In the genomic region with DNA sequence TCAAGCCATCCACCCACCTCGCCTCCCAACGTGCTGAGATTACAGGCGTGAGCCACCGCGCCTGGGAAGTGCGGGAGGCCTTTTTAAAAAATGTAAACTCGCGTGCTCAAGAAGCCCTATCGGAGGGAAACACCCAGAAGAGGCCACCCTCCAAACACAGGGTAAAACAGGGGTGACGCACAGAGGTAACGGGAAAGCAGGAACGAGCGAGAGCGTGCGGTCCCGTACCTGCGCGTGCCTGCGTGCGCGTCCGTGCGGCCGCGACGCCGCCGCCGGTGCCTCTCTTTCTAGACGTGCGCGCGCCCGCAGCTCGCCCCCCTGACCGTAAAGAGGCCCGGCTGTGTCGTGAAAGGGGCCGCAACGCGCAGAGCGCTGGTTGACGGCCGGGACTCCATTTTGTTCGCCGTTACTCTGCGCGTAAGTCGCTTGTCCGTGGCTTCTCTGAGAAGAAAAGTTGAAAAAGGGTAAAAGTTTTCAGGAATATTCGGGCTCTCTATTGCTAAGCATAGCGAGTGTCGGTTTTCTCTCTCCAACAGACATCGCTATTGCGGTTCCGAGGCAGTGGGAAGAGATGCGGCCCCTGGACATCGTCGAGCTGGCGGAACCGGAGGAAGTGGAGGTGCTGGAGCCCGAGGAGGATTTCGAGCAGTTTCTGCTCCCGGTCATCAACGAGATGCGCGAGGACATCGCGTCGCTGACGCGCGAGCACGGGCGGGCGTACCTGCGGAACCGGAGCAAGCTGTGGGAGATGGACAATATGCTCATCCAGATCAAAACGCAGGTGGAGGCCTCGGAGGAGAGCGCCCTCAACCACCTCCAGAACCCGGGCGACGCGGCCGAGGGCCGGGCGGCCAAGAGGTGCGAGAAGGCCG, we compare ENCODE assay signal across 8 cellular contexts. TPM values are rescaled to one million over a fixed set of nuclear protein-coding genes. Genes with fewer than 3 reads are reported as not detected.
DNase-seq lines count a peak whose midpoint lies in the region; ATAC-seq and TF ChIP-seq lines count a peak whose summit lies in the region.

A gene (plus strand): TSS at position 394 of the 872 bp plus-strand sequence. CDS start 178 bp downstream, at position 572.

- peaks cover 16% of the 10 kb centered on the region for H3K4me1 Mint-ChIP-seq in progenitor cell of endocrine pancreas (ENCODE audit: low read depth)

- H3K9me3 ChIP-seq in left ventricle myocardium inferior (replicated peaks) (no peaks in the 10 kb centered on the region), upper lobe of right lung (no peaks in the 10 kb centered on the region)

- peak; percentile 55 for DNase-seq in NCI-H1694 (lab: John Stamatoyannopoulos, UW)
- DNase-seq in amniotic epithelial cell (ENCODE audit: low read depth): peak; percentile 93
- peak; percentile 95 for DNase-seq in left ventricle myocardium inferior
- peak; percentile 85 for DNase-seq in progenitor cell of endocrine pancreas (ENCODE audit: low spot score, unreplicated experiment)
- DNase-seq in upper lobe of right lung: peak; percentile 97

- intact Hi-C loops in T-helper 1 cell treated with Interleukin-12 subunit alpha and Interleukin-12 subunit beta and Interleukin-4 antibody, amounts not matched to agents 30 ng/mL and 1 ng/mL, for 36 hours (cut with micrococcal nuclease): loop anchor here (1.0 to 5.0 kb wide), 15 partner anchors 19 to 1800 kb away; a partner anchor contains a TSS
- intact Hi-C loops in left ventricle myocardium inferior (cut with micrococcal nuclease): no loop called here
- intact Hi-C loops in upper lobe of right lung (cut with DNase I): no loop called here

- H3K9me3 Mint-ChIP-seq in progenitor cell of endocrine pancreas (ENCODE audit: low read depth): no peaks in the 10 kb centered on the region

- H3K27me3 ChIP-seq in left ventricle myocardium inferior (ENCODE audit: low read depth) (no peaks in the 10 kb centered on the region), upper lobe of right lung (no peaks in the 10 kb centered on the region)

- H3K36me3 Mint-ChIP-seq in progenitor cell of endocrine pancreas (ENCODE audit: insufficient read depth): peaks cover 10% of the 10 kb centered on the region

- H3K36me3 ChIP-seq in left ventricle myocardium inferior (peaks cover 19% of the 10 kb centered on the region), upper lobe of right lung (peaks cover 15% of the 10 kb centered on the region)

- TF ChIP-seq CTCF in left ventricle myocardium inferior (IDR thresholded peaks at IDR 0.05; ENCODE audit: borderline replicate concordance) (no peak), progenitor cell of endocrine pancreas (IDR thresholded peaks at IDR 0.05; ENCODE audit: unreplicated experiment) (no peak), upper lobe of right lung (IDR thresholded peaks at IDR 0.05) (no peak)

- H3K27ac ChIP-seq in left ventricle myocardium inferior (replicated peaks) (peak within 1 kb of the TSS; percentile 96), upper lobe of right lung (peak within 1 kb of the TSS; percentile 96)

- H3K4me3 ChIP-seq in left ventricle myocardium inferior: peak within 1 kb of the TSS; percentile 99
- H3K4me3 ChIP-seq in upper lobe of right lung: peak within 1 kb of the TSS; percentile 86

- peak within 1 kb of the TSS; percentile 99 for H3K27ac Mint-ChIP-seq in progenitor cell of endocrine pancreas

- H3K4me1 ChIP-seq in left ventricle myocardium inferior: peaks cover 48% of the 10 kb centered on the region
- peaks cover 20% of the 10 kb centered on the region for H3K4me1 ChIP-seq in upper lobe of right lung

- H3K4me3 Mint-ChIP-seq in progenitor cell of endocrine pancreas (ENCODE audit: low read depth): peak within 1 kb of the TSS; percentile 96

- peak; percentile 72 for ATAC-seq in HG02884 (IDR thresholded peaks at IDR 0.05; ENCODE audit: unreplicated experiment)
- peak; percentile 99 for ATAC-seq in upper lobe of right lung

- H3K27me3 Mint-ChIP-seq in progenitor cell of endocrine pancreas: no peaks in the 10 kb centered on the region

- peak; percentile 86 for TF ChIP-seq POLR2A in GM15510 (IDR thresholded peaks at IDR 0.05; ENCODE audit: borderline replicate concordance, extremely low read depth, insufficient read length)

RNA-seq across cellular contexts. Expression of the gene that starts here (rescaled TPM):
- 115 and 116 TPM in 2 replicates for total RNA-seq in T-helper 1 cell treated with Interleukin-12 subunit alpha and Interleukin-12 subunit beta and Interleukin-4 antibody, amounts not matched to agents 30 ng/mL and 1 ng/mL, for 36 hours
- total RNA-seq in left ventricle myocardium inferior (223 TPM), progenitor cell of endocrine pancreas (223 and 225 TPM in 2 replicates), upper lobe of right lung (235 TPM)

Comparison
In these comparisons a context has a peak if more than half of its experiments do, and no peak if none do; other contexts are left out.
1. Peak in every context shown above with its lines: DNase-seq, ATAC-seq, H3K4me3 ChIP-seq and H3K27ac ChIP-seq.